ENCODE assay signal across 10 cellular contexts in genomic region chr6:36701401-36701991, GRCh38. TPM values are rescaled to one million over a fixed set of nuclear protein-coding genes. Genes with fewer than 3 reads are reported as not detected.
A peak's percentile ranks its signal among the peaks of the same experiment; 100 is the strongest.
DNase-seq lines count a peak whose midpoint lies in the region; ATAC-seq and TF ChIP-seq lines count a peak whose summit lies in the region.
"Had no signal": no experiment of that assay in that cellular context is flagged by ENCODE, and none has a peak within 500 bp of the region (broad histone marks: within the 10 kb centered on the region; RNA-seq: fewer than 3 reads in every experiment).

No MANE protein-coding gene starts in this region.

- H3F3A ChIP-seq in PC-3 (ENCODE audit: low read length, unreplicated experiment) = no peaks in the 10 kb centered on the region

- DNase-seq in PC-3 (peak; percentile 32), iris pigment epithelial cell (ENCODE audit: low read depth) (peak; percentile 45), T-helper 2 cell (no peak), GM13976 (ENCODE audit: low spot score) (no peak)
- DNase-seq in central memory CD4-positive, alpha-beta T cell = no peak
- DNase-seq: T-helper 9 cell had no signal

- POLR2A ChIA-PET in PC-3 (lab: Charles Lee; ENCODE audit: unreplicated experiment) = no interaction called here

- H3K4me1 ChIP-seq in BLaER1 treated with 17β-estradiol and CSF1 and Interleukin-3, amounts not matched to agents 10 nM and 100 nM = peaks cover 0 to 42% (median 16%) of the 10 kb centered on the region in 10 experiments; a peak in 14 of 20 replicates
- peaks cover 6% of the 10 kb centered on the region; the same call in 1 of the 2 replicates for H3K4me1 ChIP-seq in PC-3 (ENCODE audit: insufficient read depth, low read length)

- H2AFZ ChIP-seq in PC-3 (ENCODE audit: low read length) = no peak overlapping the region

- H3K4me3 ChIP-seq in BLaER1 treated with 17β-estradiol and CSF1 and Interleukin-3, amounts not matched to agents 10 nM and 100 nM = no peak overlapping the region
- no peak overlapping the region for H3K4me3 ChIP-seq in PC-3 (ENCODE audit: low read length)

- CTCF ChIA-PET in PC-3 (lab: Charles Lee) = interaction anchor here (0.5 kb wide), 1 partner anchor 58 kb away, joined by 9 read pairs; no protein-coding TSS in a partner anchor

- ATAC-seq in PC-3 (peak; percentile 80), GM18861 (IDR thresholded peaks at IDR 0.05; ENCODE audit: unreplicated experiment) (no peak)

- H4K20me1 ChIP-seq in BLaER1 treated with 17β-estradiol and CSF1 and Interleukin-3, amounts not matched to agents 10 nM and 100 nM = no peaks in the 10 kb centered on the region
- no peaks in the 10 kb centered on the region for H4K20me1 ChIP-seq in PC-3 (ENCODE audit: low read length)

- no peak overlapping the region; a peak in 1 of 22 replicates for H3K9ac ChIP-seq in BLaER1 treated with 17β-estradiol and CSF1 and Interleukin-3, amounts not matched to agents 10 nM and 100 nM
- no peak overlapping the region for H3K9ac ChIP-seq in PC-3 (ENCODE audit: low read length)

- H3K4me2 ChIP-seq in BLaER1 treated with 17β-estradiol and CSF1 and Interleukin-3, amounts not matched to agents 10 nM and 100 nM = peak overlapping the region in 7 of 11 experiments; percentile 17 to 78 (median 68); a peak in 12 of 22 replicates
- no peak overlapping the region for H3K4me2 ChIP-seq in PC-3 (ENCODE audit: low read length)

- H3K79me2 ChIP-seq in PC-3 (ENCODE audit: low read length) = no peaks in the 10 kb centered on the region

- H3K9me3 ChIP-seq in BLaER1 treated with 17β-estradiol and CSF1 and Interleukin-3, amounts not matched to agents 10 nM and 100 nM (replicated peaks in 1 of 11) = peaks cover 0 to 15% (median 10%) of the 10 kb centered on the region in 11 experiments; a peak in 16 of 22 replicates
- H3K9me3 ChIP-seq in PC-3 (ENCODE audit: low read length) = no peaks in the 10 kb centered on the region

- no peaks in the 10 kb centered on the region for H3K27me3 ChIP-seq in BLaER1 treated with 17β-estradiol and CSF1 and Interleukin-3, amounts not matched to agents 10 nM and 100 nM
- no peaks in the 10 kb centered on the region for H3K27me3 ChIP-seq in PC-3 (ENCODE audit: low read length)

- TF ChIP-seq CTCF in GM12873 (IDR thresholded peaks at IDR 0.05; ENCODE audit: insufficient read depth, low read depth, low read length, missing control alignments) (peak; percentile 59), PC-3 (conservative IDR thresholded peaks at IDR 0.05; ENCODE audit: low read depth, low read length) (peak; percentile 61), GM13976 (IDR thresholded peaks at IDR 0.05; ENCODE audit: borderline replicate concordance, control extremely low read depth, extremely low read depth, insufficient read depth, missing control alignments) (no peak)

- in situ Hi-C loops in GM13976 (cut with MboI; ENCODE audit: low sequenced_read_pairs, unreplicated experiment) = no loop called here

- H3K9me2 ChIP-seq in PC-3 (replicated peaks; ENCODE audit: low read length) = no peaks in the 10 kb centered on the region

- H3K36me3 ChIP-seq in BLaER1 treated with 17β-estradiol and CSF1 and Interleukin-3, amounts not matched to agents 10 nM and 100 nM = no peaks in the 10 kb centered on the region
- H3K36me3 ChIP-seq in PC-3 (ENCODE audit: low read depth, low read length) = no peaks in the 10 kb centered on the region

- BruUV-seq in PC-3 (replicated peaks; lab: Mats Ljungman, UMichigan) = no TSS peak

- peak overlapping the region in 4 of 11 experiments; percentile 23 to 48 (median 34); a peak in 6 of 22 replicates for H3K27ac ChIP-seq in BLaER1 treated with 17β-estradiol and CSF1 and Interleukin-3, amounts not matched to agents 10 nM and 100 nM
- no peak overlapping the region for H3K27ac ChIP-seq in PC-3 (ENCODE audit: low read length)

- intact Hi-C loops in PC-3 (cut with micrococcal nuclease) = no loop called here

RNA-seq across cellular contexts. Expression of gene RAB44, which starts 3.9 kb away (rescaled TPM):
- not detected in 2 replicates for total RNA-seq in PC-3 (2014; rRNA removed)
- total RNA-seq: pulmonary artery endothelial cell had no signal

RNA-seq across cellular contexts. Expression of gene CDKN1A, which starts 23.0 kb away (rescaled TPM):
- 79.5 and 91.5 TPM in 2 replicates for total RNA-seq in PC-3 (2014; rRNA removed)

Comparison
In these comparisons a context has a peak if more than half of its experiments do, and no peak if none do; other contexts are left out.
1. DNase-seq: peak in PC-3 (single experiment) and iris pigment epithelial cell (single experiment); none in T-helper 2 cell (0 of 5), central memory CD4-positive, alpha-beta T cell (single experiment) and GM13976 (single experiment).